ENCODE assay signal across 8 cellular contexts in genomic region chr19:19203012-19203856, GRCh38. TPM values are rescaled to one million over a fixed set of nuclear protein-coding genes. Genes with fewer than 3 reads are reported as not detected.
DNase-seq lines count a peak whose midpoint lies in the region; ATAC-seq and FAIRE-seq lines count a peak whose summit lies in the region.

Gene NR2C2AP, minus strand, starts transcription at chr19:19203414. Its CDS starts 354 bp downstream, at chr19:19203060.

- H3K4me1 ChIP-seq in ACC112 (ENCODE audit: control insufficient read depth, insufficient read depth, low read length, unreplicated experiment), result peaks cover 5% of the 10 kb centered on the region

- peak within 1 kb of the TSS; percentile 90 for H3K27ac Mint-ChIP-seq in activated CD4-positive, alpha-beta T cell treated with anti-CD3 and anti-CD28 coated beads, Interleukin-2, amount 10 ng/mL, durations not matched to agents 24 days and 14 days

- peak within 1 kb of the TSS; percentile 95 for H3K4me3 Mint-ChIP-seq in activated CD4-positive, alpha-beta T cell treated with anti-CD3 and anti-CD28 coated beads, Interleukin-2, amount 10 ng/mL, durations not matched to agents 24 days and 14 days

- ATAC-seq in GM18909 (IDR thresholded peaks at IDR 0.05; ENCODE audit: poor library complexity, unreplicated experiment) (peak; percentile 76), HG03432 (IDR thresholded peaks at IDR 0.05; ENCODE audit: unreplicated experiment) (peak; percentile 69)

- H3K36me3 Mint-ChIP-seq in activated CD4-positive, alpha-beta T cell treated with anti-CD3 and anti-CD28 coated beads, Interleukin-2, amount 10 ng/mL, durations not matched to agents 24 days and 14 days (ENCODE audit: low read depth), result peaks cover 17% of the 10 kb centered on the region

- H3K27me3 ChIP-seq in ACC112 (ENCODE audit: insufficient read depth, low read length) (peaks cover 4% of the 10 kb centered on the region; the same call in 1 of the 2 replicates), layer of hippocampus (ENCODE audit: control insufficient read depth, insufficient read depth, low read length) (peaks cover 6% of the 10 kb centered on the region)

- H3K27me3 Mint-ChIP-seq in activated CD4-positive, alpha-beta T cell treated with anti-CD3 and anti-CD28 coated beads, Interleukin-2, amount 10 ng/mL, durations not matched to agents 24 days and 14 days, result no peaks in the 10 kb centered on the region

- peaks cover 8% of the 10 kb centered on the region for H3K9me3 Mint-ChIP-seq in activated CD4-positive, alpha-beta T cell treated with anti-CD3 and anti-CD28 coated beads, Interleukin-2, amount 10 ng/mL, durations not matched to agents 24 days and 14 days

- peak; percentile 97 for DNase-seq in NCI-H69 (lab: John Stamatoyannopoulos, UW)
- DNase-seq in activated CD4-positive, alpha-beta T cell treated with anti-CD3 and anti-CD28 coated beads, Interleukin-2, amount 10 ng/mL, durations not matched to agents 24 days and 14 days, result peak; percentile 98
- peak; percentile 86 to 92 (median 90) for DNase-seq in stimulated activated CD4-positive, alpha-beta T cell treated with anti-CD3 and anti-CD28 coated beads, Interleukin-1b, Interleukin-23, amount 100 ng/mL, for 24 hours (ENCODE audit: low read depth in 4 of 4, low spot score in 1 of 4)

- H3K27ac ChIP-seq in ACC112 (ENCODE audit: low read depth, low read length) (peak within 1 kb of the TSS; percentile 57), layer of hippocampus (ENCODE audit: low read depth, low read length) (peak within 1 kb of the TSS; percentile 54)

- peak within 1 kb of the TSS; percentile 84 for H3K4me3 ChIP-seq in ACC112 (ENCODE audit: low read depth, low read length)

- intact Hi-C loops in activated CD4-positive, alpha-beta T cell treated with anti-CD3 and anti-CD28 coated beads, Interleukin-2, amount 10 ng/mL, durations not matched to agents 24 days and 14 days (cut with micrococcal nuclease), result loop anchor here (1.0 to 2.0 kb wide), 2 partner anchors 11 to 64 kb away; partner anchors contain the start of genes BORCS8, RFXANK and TMEM161A

- peak; percentile 53 for FAIRE-seq in colon (lab: Jason Lieb, UNC)

- no peaks in the 10 kb centered on the region for H3K36me3 ChIP-seq in ACC112 (ENCODE audit: insufficient read depth, low read length)

- H2AFZ ChIP-seq in ACC112 (ENCODE audit: low read length, unreplicated experiment), result peak within 1 kb of the TSS; percentile 74

- H3K4me1 Mint-ChIP-seq in activated CD4-positive, alpha-beta T cell treated with anti-CD3 and anti-CD28 coated beads, Interleukin-2, amount 10 ng/mL, durations not matched to agents 24 days and 14 days, result peaks cover 29% of the 10 kb centered on the region

- H3K79me2 ChIP-seq in ACC112 (ENCODE audit: control insufficient read depth, insufficient read depth, low read length, unreplicated experiment), result peaks cover 5% of the 10 kb centered on the region

RNA-seq across cellular contexts. Expression of gene NR2C2AP, which starts in this region (rescaled TPM):
- 48.3 and 52.3 TPM in 2 replicates for total RNA-seq in activated CD4-positive, alpha-beta T cell treated with anti-CD3 and anti-CD28 coated beads, Interleukin-2, amount 10 ng/mL, durations not matched to agents 24 days and 14 days

Comparison
In these comparisons a context has a peak if more than half of its experiments do, and no peak if none do; other contexts are left out.
1. Peak in every context shown above with its lines: DNase-seq, ATAC-seq, H3K4me3 ChIP-seq and H3K27ac ChIP-seq.